Comparison of ENCODE assay signal across 8 cellular contexts in the genomic region with DNA sequence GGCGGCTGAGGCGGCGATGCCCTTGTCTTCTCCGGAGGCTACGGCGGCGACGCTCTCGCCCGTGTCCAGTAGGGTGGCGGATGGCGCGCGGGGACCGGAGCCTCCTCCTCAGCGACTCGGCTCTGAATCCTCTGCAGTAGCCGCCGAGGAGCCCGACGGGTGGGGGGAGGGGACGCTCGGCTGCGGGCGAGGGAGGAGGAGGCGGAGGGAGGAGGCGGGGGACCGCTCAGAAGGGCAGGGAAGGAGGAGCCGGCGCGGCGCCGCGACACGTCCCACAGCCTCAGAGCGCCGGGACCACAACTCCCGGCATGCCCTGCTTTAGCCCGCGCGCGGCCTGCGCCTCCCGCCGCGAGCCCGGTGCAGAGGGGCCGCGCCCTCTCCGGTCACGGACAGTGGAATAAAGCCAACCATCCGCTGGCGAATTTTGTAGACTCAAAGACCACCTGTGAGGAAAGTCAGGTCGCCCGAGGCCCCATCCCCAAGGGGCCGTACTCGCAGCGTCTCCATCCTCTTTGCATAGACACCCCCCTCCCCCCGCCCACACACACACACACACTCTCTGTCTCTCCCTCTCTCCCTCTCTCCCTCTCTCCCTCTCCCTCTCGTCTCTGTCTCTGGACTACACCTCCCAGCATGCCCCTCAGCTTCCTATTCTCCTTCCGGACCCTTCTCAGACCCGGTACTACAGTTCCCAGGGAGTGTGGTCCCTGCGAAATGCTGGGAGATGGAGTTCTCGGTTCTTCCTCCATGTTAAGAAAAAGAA. TPM values are rescaled to one million over a fixed set of nuclear protein-coding genes. Genes with fewer than 3 reads are reported as not detected.
DNase-seq lines count a peak whose midpoint lies in the region; ATAC-seq, FAIRE-seq and TF ChIP-seq lines count a peak whose summit lies in the region.

A gene with protein sequence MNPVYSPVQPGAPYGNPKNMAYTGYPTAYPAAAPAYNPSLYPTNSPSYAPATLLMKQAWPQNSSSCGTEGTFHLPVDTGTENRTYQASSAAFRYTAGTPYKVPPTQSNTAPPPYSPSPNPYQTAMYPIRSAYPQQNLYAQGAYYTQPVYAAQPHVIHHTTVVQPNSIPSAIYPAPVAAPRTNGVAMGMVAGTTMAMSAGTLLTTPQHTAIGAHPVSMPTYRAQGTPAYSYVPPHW (minus strand): TSS at position 157 of the 763 bp plus-strand sequence. CDS start 129,638 bp downstream, outside the sequence.

- H3F3A ChIP-seq in Loucy (ENCODE audit: low read depth), result no peaks in the 10 kb centered on the region; the same call in 1 of the 2 replicates

- no peaks in the 10 kb centered on the region for H3K9me2 ChIP-seq in Loucy (replicated peaks; ENCODE audit: low read depth, low read length)

- peaks cover 47% of the 10 kb centered on the region for H3K79me2 ChIP-seq in Loucy (ENCODE audit: insufficient read depth, low read length)

- peaks cover 33% of the 10 kb centered on the region in 2 donors for H3K4me1 Mint-ChIP-seq in natural killer cell

- H3K4me3 Mint-ChIP-seq in natural killer cell, result peak within 1 kb of the TSS; percentile 97

- no peaks in the 10 kb centered on the region for H3K27me3 ChIP-seq in Loucy (ENCODE audit: insufficient read depth, low read length, poor library complexity, severe bottlenecking)

- peak within 1 kb of the TSS; percentile 97 for H3K4me2 ChIP-seq in Loucy (ENCODE audit: low read depth, low read length, poor library complexity, severe bottlenecking)

- H3K27ac Mint-ChIP-seq in natural killer cell, result peak within 1 kb of the TSS; percentile 90

- H3K36me3 Mint-ChIP-seq in natural killer cell, result no peaks in the 10 kb centered on the region

- peak; percentile 90 for DNase-seq in H54 (ENCODE audit: insufficient read length, low spot score)
- peak; percentile 90 for DNase-seq in activated T-helper 9 cell treated with anti-CD3 and anti-CD28 coated beads, Interleukin-2, amount 50 U/mL, for 16 hours (ENCODE audit: low read depth)
- peak; percentile 97 for DNase-seq in fibroblast of peridontal ligament (ENCODE audit: extremely low read depth)
- DNase-seq in natural killer cell, result peak; percentile 81
- DNase-seq in stimulated activated naive CD4-positive, alpha-beta T cell treated with Interleukin-2 at 50 U/mL for 16 hours (lab: John Stamatoyannopoulos, UW), result peak; percentile 92

- TF ChIP-seq POLR2A in H54 (IDR thresholded peaks at IDR 0.05; ENCODE audit: low read depth, low read length) (peak; percentile 77), Raji (IDR thresholded peaks at IDR 0.05; ENCODE audit: insufficient read depth, low read depth, low read length) (peak; percentile 80)

- peaks cover 14% of the 10 kb centered on the region for H4K20me1 ChIP-seq in Loucy (ENCODE audit: insufficient read depth, low read length, poor library complexity, severe bottlenecking)

- intact Hi-C loops in natural killer cell (cut with micrococcal nuclease), result no loop called here

- H3K9me3 ChIP-seq in ES-I3 (ENCODE audit: control insufficient read depth, insufficient read depth, low read length) (no peaks in the 10 kb centered on the region), Loucy (ENCODE audit: insufficient read depth, low read depth, low read length) (no peaks in the 10 kb centered on the region)

- peak; percentile 48 for FAIRE-seq in H54 (lab: Jason Lieb, UNC)

- H3K4me3 ChIP-seq in Loucy (ENCODE audit: low read length, poor library complexity, severe bottlenecking), result peak within 1 kb of the TSS; percentile 81

- TF ChIP-seq CTCF in Loucy (conservative IDR thresholded peaks at IDR 0.05; ENCODE audit: low read length) (peak; percentile 14; the same call in 1 of the 2 replicates), natural killer cell (IDR thresholded peaks at IDR 0.05) (no peak)

- H3K4me1 ChIP-seq in ES-I3 (ENCODE audit: insufficient read depth, low read length), result 0 out of 2 replicates have a peak, but pooled peaks cover 11% of the 10 kb centered on the region
- peaks cover 46% of the 10 kb centered on the region for H3K4me1 ChIP-seq in Loucy (ENCODE audit: insufficient read depth, low read length, poor library complexity, severe bottlenecking)

- H2AFZ ChIP-seq in Loucy (ENCODE audit: low read length), result peak within 1 kb of the TSS; percentile 97

- H3K27me3 Mint-ChIP-seq in natural killer cell (ENCODE audit: low read depth in 2 of 2), result no peaks in the 10 kb centered on the region

- H3K36me3 ChIP-seq in ES-I3 (ENCODE audit: insufficient read depth, low read length) (no peaks in the 10 kb centered on the region), Loucy (ENCODE audit: insufficient read depth, low read length) (no peaks in the 10 kb centered on the region)

- H3K9me3 Mint-ChIP-seq in natural killer cell, result no peaks in the 10 kb centered on the region

- ATAC-seq in natural killer cell, result peak; percentile 94 to 98 (median 95)

- H3K9ac ChIP-seq in ES-I3 (ENCODE audit: low read depth, low read length) (peak within 1 kb of the TSS; percentile 98), Loucy (ENCODE audit: low read depth, low read length, poor library complexity, severe bottlenecking) (peak within 1 kb of the TSS; percentile 74)

RNA-seq across cellular contexts. Expression of the gene that starts here (rescaled TPM):
- total RNA-seq in natural killer cell, result 10 to 100 TPM; 27.4 to 39.8 (median 30.4) TPM

Comparison
In these comparisons a context has a peak if more than half of its experiments do, and no peak if none do; other contexts are left out.
1. Peak in every context shown above with its lines: DNase-seq, ATAC-seq and H3K4me3 ChIP-seq.